ENCODE assay signal across 13 cellular contexts in genomic region chr11:75771646-75772410, GRCh38. TPM values are rescaled to one million over a fixed set of nuclear protein-coding genes. Genes with fewer than 3 reads are reported as not detected.
A peak's percentile ranks its signal among the peaks of the same experiment; 100 is the strongest.
DNase-seq lines count a peak whose midpoint lies in the region; ATAC-seq, FAIRE-seq and TF ChIP-seq lines count a peak whose summit lies in the region.
"Had no signal": no experiment of that assay in that cellular context is flagged by ENCODE, and none has a peak within 500 bp of the region (broad histone marks: within the 10 kb centered on the region; RNA-seq: fewer than 3 reads in every experiment).

No MANE protein-coding gene starts in this region.

- H3K9me3 Mint-ChIP-seq in T-helper 1 cell treated with Interleukin-12 subunit alpha and Interleukin-12 subunit beta and Interleukin-4 antibody, amounts not matched to agents 30 μg/mL and 1 μg/mL, for 36 hours: no peaks in the 10 kb centered on the region
- peaks cover 0 to 4% of the 10 kb centered on the region in 2 experiments; a peak in 1 of 5 replicates for H3K9me3 Mint-ChIP-seq in H9

- no peaks in the 10 kb centered on the region for H3K36me3 ChIP-seq in RWPE2 (ENCODE audit: low read depth)
- H3K36me3 ChIP-seq in thyroid gland: no peaks in the 10 kb centered on the region
- no peaks in the 10 kb centered on the region for H3K36me3 ChIP-seq in small intestine (ENCODE audit: control insufficient read depth in 2 of 2, insufficient read depth in 2 of 2, low read length in 2 of 2)
- H3K36me3 ChIP-seq: pancreas had no signal

- H2BK12ac ChIP-seq in H9 (ENCODE audit: insufficient read length, low read depth, low read length): no peak overlapping the region

- H4K8ac ChIP-seq in H9 (replicated peaks; ENCODE audit: insufficient read length, low read depth, low read length): no peak overlapping the region

- no peaks in the 10 kb centered on the region for H3K27me3 ChIP-seq in RWPE2 (ENCODE audit: insufficient read depth, poor library complexity, severe bottlenecking)
- no peaks in the 10 kb centered on the region for H3K27me3 ChIP-seq in thyroid gland
- H3K27me3 ChIP-seq in small intestine (ENCODE audit: control insufficient read depth in 2 of 2, insufficient read depth in 2 of 2, low read length in 2 of 2): peaks cover 0 to 1% of the 10 kb centered on the region in 2 donors
- H3K27me3 ChIP-seq in H9 (ENCODE audit: insufficient read depth, low read length): peaks cover 17% of the 10 kb centered on the region; the same call in 1 of the 2 replicates
- H3K27me3 ChIP-seq: pancreas had no signal

- H2BK5ac ChIP-seq in H9 (ENCODE audit: insufficient read length, low read length): no peak overlapping the region

- no peak overlapping the region for H3K14ac ChIP-seq in H9 (ENCODE audit: insufficient read depth, low read length)

- peak; percentile 66 for ATAC-seq in RWPE2 (ENCODE audit: low read depth)
- ATAC-seq: T-helper 17 cell had no signal

- peak overlapping the region; percentile 39 for H3K27ac Mint-ChIP-seq in T-helper 1 cell treated with Interleukin-12 subunit alpha and Interleukin-12 subunit beta and Interleukin-4 antibody, amounts not matched to agents 30 μg/mL and 1 μg/mL, for 36 hours
- no peak overlapping the region for H3K27ac Mint-ChIP-seq in H9
- H3K27ac Mint-ChIP-seq: T-helper 17 cell had no signal

- no peak overlapping the region for H3K4me2 ChIP-seq in H9 (ENCODE audit: insufficient read depth, insufficient read length, low read length)

- H4K5ac ChIP-seq in H9 (ENCODE audit: insufficient read length, low read depth, low read length): no peak overlapping the region

- no peak for TF ChIP-seq POLR2A in thyroid gland (IDR thresholded peaks at IDR 0.05)

- H3K4me1 ChIP-seq in RWPE2 (ENCODE audit: insufficient read depth, poor library complexity, severe bottlenecking) (peaks cover 3% of the 10 kb centered on the region), thyroid gland (peaks cover 7 to 31% of the 10 kb centered on the region in 2 donors), small intestine (ENCODE audit: control insufficient read depth in 2 of 2, insufficient read depth in 1 of 2, low read depth in 1 of 2, low read length in 1 of 2) (no peaks in the 10 kb centered on the region), H9 (ENCODE audit: insufficient read depth, low read length) (no peaks in the 10 kb centered on the region)

- H3T11ph ChIP-seq in H9 (ENCODE audit: low read length): no peak overlapping the region

- no peak overlapping the region for H2BK120ac ChIP-seq in H9 (ENCODE audit: low read depth, low read length, poor library complexity, severe bottlenecking)

- H3K23me2 ChIP-seq in H9 (ENCODE audit: insufficient read length, low read depth, low read length, poor library complexity, severe bottlenecking): peaks cover 3% of the 10 kb centered on the region

- H3K4me1 Mint-ChIP-seq in T-helper 1 cell treated with Interleukin-12 subunit alpha and Interleukin-12 subunit beta and Interleukin-4 antibody, amounts not matched to agents 30 μg/mL and 1 μg/mL, for 36 hours (ENCODE audit: low read depth): peaks cover 43% of the 10 kb centered on the region
- H3K4me1 Mint-ChIP-seq in H9: peaks cover 36 to 43% of the 10 kb centered on the region in 2 experiments

- H2BK20ac ChIP-seq in H9 (ENCODE audit: low read depth, low read length, poor library complexity, severe bottlenecking): no peak overlapping the region

- H3K4me3 ChIP-seq in RWPE2 (ENCODE audit: severe bottlenecking): no peak overlapping the region
- no peak overlapping the region for H3K4me3 ChIP-seq in foreskin fibroblast (ENCODE audit: low read depth in 1 of 2, low read length in 2 of 2)
- no peak overlapping the region for H3K4me3 ChIP-seq in thyroid gland (replicated peaks in 1 of 3)
- no peak overlapping the region for H3K4me3 ChIP-seq in small intestine (ENCODE audit: low read depth in 1 of 2, low read length in 2 of 2)
- H3K4me3 ChIP-seq: pancreas had no signal

- H3K4ac ChIP-seq in H9 (ENCODE audit: low read depth, low read length): no peak overlapping the region

- no peak overlapping the region for H2BK15ac ChIP-seq in H9 (ENCODE audit: low read depth, low read length)

- H3K36me3 Mint-ChIP-seq in T-helper 1 cell treated with Interleukin-12 subunit alpha and Interleukin-12 subunit beta and Interleukin-4 antibody, amounts not matched to agents 30 μg/mL and 1 μg/mL, for 36 hours (ENCODE audit: low read depth): peaks cover 4% of the 10 kb centered on the region
- H3K36me3 Mint-ChIP-seq in H9 (ENCODE audit: insufficient read depth in 1 of 3, low read depth in 3 of 3): no peaks in the 10 kb centered on the region; a peak in 1 of 7 replicates

- no peak overlapping the region for H4K91ac ChIP-seq in H9 (ENCODE audit: insufficient read length, low read depth, low read length)

- H3K9ac ChIP-seq in H9 (ENCODE audit: extremely low read depth, insufficient read length, low read length): no peak overlapping the region

- WGBS in thyroid gland, 2 donors: 57 to 62% methylated on average over 5 to 6 of the region's 6 CpGs
- WGBS in small intestine, 3 donors: 78 to 81% (median 81%) methylated on average over 6 of the region's 6 CpGs
- no CpG with 5 or more reads among the region's 6 CpGs for WGBS in H9 (ENCODE audit: extremely low coverage, insufficient read length, low lambda C conversion rate)

- H3K27ac ChIP-seq in RWPE2 (ENCODE audit: poor library complexity, severe bottlenecking) (no peak overlapping the region), thyroid gland (no peak overlapping the region), small intestine (ENCODE audit: low read depth in 1 of 2, low read length in 1 of 2) (no peak overlapping the region), H9 (ENCODE audit: insufficient read length, low read depth, low read length) (no peak overlapping the region)
- H3K27ac ChIP-seq: pancreas had no signal

- TF ChIP-seq CTCF in RWPE2 (IDR thresholded peaks at IDR 0.05; ENCODE audit: poor library complexity, severe bottlenecking) (no peak), foreskin fibroblast (IDR thresholded peaks at IDR 0.05; ENCODE audit: low read depth, low read length) (no peak), thyroid gland (IDR thresholded peaks at IDR 0.05) (no peak), H9 (conservative IDR thresholded peaks at IDR 0.05) (no peak)

- H4K20me1 ChIP-seq in H9 (ENCODE audit: control insufficient read depth, insufficient read depth, insufficient read length): no peaks in the 10 kb centered on the region

- H3K18ac ChIP-seq in H9 (ENCODE audit: insufficient read length, low read depth, low read length): no peak overlapping the region

- DNase-seq in T-helper 1 cell (no peak), RWPE2 (ENCODE audit: low spot score) (peak; percentile 51), foreskin fibroblast (peak; percentile 72 to 76), thyroid gland (peak; percentile 78 to 84), activated gamma-delta T cell treated with Interleukin-2 at 50 U/mL for 16 hours (no peak), small intestine (no peak), H9 (no peak)
- DNase-seq: 8988T, NCI-H446 treated with DMSO at 0.1 percent for 48 hours, T-helper 17 cell had no signal

- no peaks in the 10 kb centered on the region for H3K79me2 ChIP-seq in H9 (ENCODE audit: insufficient read depth, low read length)

- H3K56ac ChIP-seq in H9 (ENCODE audit: insufficient read length, low read depth, low read length): no peak overlapping the region

- H3K23ac ChIP-seq in H9 (ENCODE audit: insufficient read length, low read depth, low read length): no peak overlapping the region

- H2AK5ac ChIP-seq in H9 (ENCODE audit: insufficient read length, low read length): no peak overlapping the region

- H2AFZ ChIP-seq in H9 (ENCODE audit: low read length): no peak overlapping the region

- no peak overlapping the region for H3K4me3 Mint-ChIP-seq in T-helper 1 cell treated with Interleukin-12 subunit alpha and Interleukin-12 subunit beta and Interleukin-4 antibody, amounts not matched to agents 30 μg/mL and 1 μg/mL, for 36 hours
- H3K4me3 Mint-ChIP-seq in H9: no peak overlapping the region
- H3K4me3 Mint-ChIP-seq: T-helper 17 cell had no signal

- H3K79me1 ChIP-seq in H9 (ENCODE audit: insufficient read depth, low read depth, low read length, poor library complexity, severe bottlenecking): no peaks in the 10 kb centered on the region

- peaks cover 24% of the 10 kb centered on the region for H3K27me3 Mint-ChIP-seq in T-helper 1 cell treated with Interleukin-12 subunit alpha and Interleukin-12 subunit beta and Interleukin-4 antibody, amounts not matched to agents 30 μg/mL and 1 μg/mL, for 36 hours (ENCODE audit: low read depth)
- H3K27me3 Mint-ChIP-seq in H9 (ENCODE audit: low read depth): peaks cover 77% of the 10 kb centered on the region

- intact Hi-C loops in thyroid gland (cut with DNase I): no loop called here

- H3K9me3 ChIP-seq in RWPE2 (ENCODE audit: severe bottlenecking) (no peaks in the 10 kb centered on the region), thyroid gland (no peaks in the 10 kb centered on the region), small intestine (ENCODE audit: control insufficient read depth, low read depth) (no peaks in the 10 kb centered on the region), H9 (ENCODE audit: control insufficient read depth, low read depth, low read length) (no peaks in the 10 kb centered on the region)
- H3K9me3 ChIP-seq: pancreas had no signal

- no peak for FAIRE-seq in small intestine (lab: Jason Lieb, UNC)
- FAIRE-seq: colon, pancreas had no signal

RNA-seq across cellular contexts. Expression of gene DGAT2, which starts 3.2 kb away (rescaled TPM):
- total RNA-seq in thyroid gland: 10 to 100 TPM in 3 of 4 donors, 1 to 10 TPM in 1; 9.9 to 20.7 (median 16.3) TPM
- 10 to 100 TPM in 2 of 3 donors, 1 to 10 TPM in 1; 5.8 to 22.3 (median 10.5) TPM for polyA plus RNA-seq in small intestine
- total RNA-seq in H9 (2021): 2.6 and 2.8 TPM in 2 replicates

RNA-seq across cellular contexts. Expression of gene UVRAG, which starts 43.2 kb away (rescaled TPM):
- total RNA-seq in thyroid gland (10 to 100 TPM; 27.1 to 35.9 (median 31.0) TPM), H9 (2021) (15.0 and 18.5 TPM in 2 replicates)
- 1 to 10 TPM; 5.4 to 7.7 (median 6.5) TPM for polyA plus RNA-seq in small intestine

RNA-seq across cellular contexts. Expression of gene MOGAT2, which starts 54.2 kb away (rescaled TPM):
- total RNA-seq in thyroid gland (1 to 10 TPM in 1 of 4 donors, not detected in 3; 1.0 TPM), H9 (2021) (not detected in 2 replicates)
- 100 to 1,000 TPM; 112 to 243 (median 135) TPM for polyA plus RNA-seq in small intestine
- total RNA-seq: T-helper 17 cell had no signal

Comparison
In these comparisons a context has a peak if more than half of its experiments do, and no peak if none do; other contexts are left out.
1. DNase-seq: peak in RWPE2 (single experiment), foreskin fibroblast (2 of 2) and thyroid gland (2 of 2); none in T-helper 1 cell (0 of 5), activated gamma-delta T cell treated with Interleukin-2 at 50 U/mL for 16 hours (single experiment), small intestine (single experiment) and H9 (single experiment).